ENCODE assay signal across 21 cellular contexts in genomic region chr11:6991227-6991626, GRCh38. TPM values are rescaled to one million over a fixed set of nuclear protein-coding genes. Genes with fewer than 3 reads are reported as not detected.
"Had no signal": no experiment of that assay in that cellular context is flagged by ENCODE, and none has a peak within 500 bp of the region (broad histone marks: within the 10 kb centered on the region; RNA-seq: fewer than 3 reads in every experiment).

No MANE protein-coding gene starts in this region.

- H3K36me3 ChIP-seq: neutrophil, tibial nerve, uterus, WERI-Rb-1 had no signal

- H3K4me1 ChIP-seq: parathyroid adenoma, tibial nerve, uterus had no signal

- H3K4me1 Mint-ChIP-seq: memory B cell had no signal

- H3K9me3 ChIP-seq: neutrophil, tibial nerve, uterus had no signal

- H3K27me3 ChIP-seq: neutrophil, tibial nerve, uterus had no signal

- H3K4me3 Mint-ChIP-seq: activated naive CD8-positive, alpha-beta T cell; activated T-helper 1 cell treated with anti-CD3 and anti-CD28 coated beads, Interleukin-12 subunit alpha, Interleukin-12 subunit beta, Interleukin-2, Interleukin-4 antibody, amounts not matched to agents 30 ng/mL and 10 ng/mL and 1 ng/mL, durations not matched to agents 14 hours and 24 hours and 36 hours; memory B cell had no signal

- H3K27ac Mint-ChIP-seq: activated naive CD8-positive, alpha-beta T cell; activated T-helper 1 cell treated with anti-CD3 and anti-CD28 coated beads, Interleukin-12 subunit alpha, Interleukin-12 subunit beta, Interleukin-2, Interleukin-4 antibody, amounts not matched to agents 30 ng/mL and 10 ng/mL and 1 ng/mL, durations not matched to agents 14 hours and 24 hours and 36 hours; memory B cell had no signal

- ATAC-seq: left ventricle myocardium superior, sciatic nerve had no signal

- H3K27ac ChIP-seq: neutrophil, parathyroid adenoma, tibial nerve, WERI-Rb-1 had no signal

- H3K27me3 Mint-ChIP-seq: activated naive CD8-positive, alpha-beta T cell; memory B cell had no signal

- H3K9me3 Mint-ChIP-seq: activated T-helper 1 cell treated with anti-CD3 and anti-CD28 coated beads, Interleukin-12 subunit alpha, Interleukin-12 subunit beta, Interleukin-2, Interleukin-4 antibody, amounts not matched to agents 30 ng/mL and 10 ng/mL and 1 ng/mL, durations not matched to agents 14 hours and 24 hours and 36 hours; memory B cell had no signal

- H3K4me3 ChIP-seq: smooth muscle cell, tibial nerve, uterus had no signal

- H3K36me3 Mint-ChIP-seq: activated naive CD8-positive, alpha-beta T cell had no signal

- DNase-seq: activated CD4-positive, alpha-beta T cell treated with anti-CD3 and anti-CD28 coated beads, Interleukin-2, amount 50 U/mL, for 48 hours; amniotic stem cell; head of caudate nucleus; left ventricle myocardium superior; stimulated activated CD4-positive, alpha-beta T cell treated with anti-CD3 and anti-CD28 coated beads, Interleukin-4, amount 100 ng/mL, for 4 hours; stimulated activated naive CD4-positive, alpha-beta T cell; substantia nigra; SW 1271; T-helper 2 cell; uterus; WERI-Rb-1 had no signal

RNA-seq across cellular contexts. Expression of gene ZNF214, which starts 28.9 kb away (rescaled TPM):
- total RNA-seq: activated T-helper 1 cell treated with anti-CD3 and anti-CD28 coated beads, Interleukin-12 subunit alpha, Interleukin-12 subunit beta, Interleukin-2, Interleukin-4 antibody, amounts not matched to agents 30 ng/mL and 10 ng/mL and 1 ng/mL, durations not matched to agents 14 hours and 24 hours and 36 hours; mononuclear cell had no signal

RNA-seq across cellular contexts. Expression of gene NLRP14, which starts 29.1 kb away (rescaled TPM):
- total RNA-seq: cardiac septum, left ventricle myocardium superior, smooth muscle cell had no signal
